Comparison of ENCODE assay signal across 1 cellular context in genomic region chr15:63842626-63843025, GRCh38.
TF ChIP-seq lines count a peak whose summit lies in the region.

No MANE protein-coding gene starts in this region.

TF ChIP-seq in GM12878, 131 proteins besides CTCF, POLR2A, EP300 and RAD21:
- TF ChIP-seq CHD2 (IDR thresholded peaks at IDR 0.05; ENCODE audit: borderline replicate concordance, low read depth, low read length) = no peak
- no peak for TF ChIP-seq ATF7 (IDR thresholded peaks at IDR 0.05; ENCODE audit: low read depth)
- TF ChIP-seq ZBTB33 (IDR thresholded peaks at IDR 0.05) = no peak
